Comparison of ENCODE assay signal across 12 cellular contexts in the genomic region with DNA sequence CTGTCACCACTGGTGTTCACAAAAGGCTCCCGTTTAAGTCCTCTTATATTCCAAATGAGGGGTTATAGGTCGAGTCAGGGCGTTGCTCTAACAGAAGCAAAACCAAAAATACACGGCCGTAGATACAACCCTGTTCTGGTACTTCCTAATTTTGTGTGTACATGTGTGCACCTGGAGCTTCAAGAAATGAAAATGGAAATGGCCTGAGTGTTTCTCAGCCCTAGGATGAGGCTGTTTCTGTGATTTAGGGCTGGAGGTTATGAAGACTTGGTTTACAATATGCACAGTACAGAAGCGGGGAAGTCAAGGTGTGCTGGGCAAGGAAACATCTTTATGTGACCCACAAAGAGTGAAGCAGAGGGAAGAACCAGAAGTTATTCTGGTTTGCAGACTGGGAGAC.
A peak's percentile ranks its signal among the peaks of the same experiment; 100 is the strongest.
DNase-seq lines count a peak whose midpoint lies in the region; ATAC-seq and TF ChIP-seq lines count a peak whose summit lies in the region.
"Had no signal": no experiment of that assay in that cellular context is flagged by ENCODE, and none has a peak within 500 bp of the region (broad histone marks: within the 10 kb centered on the region; RNA-seq: fewer than 3 reads in every experiment).

No MANE protein-coding gene starts in this region.

- CTCF ChIA-PET in activated B cell treated with CpG ODN at 0.5 μM for 24 hours (lab: Charles Lee), result interaction anchor here (0.8 to 8.6 kb wide), 7 partner anchors 9 to 171 kb away, joined by 3 to 159 read pairs (median 3); no protein-coding TSS in a partner anchor

- no peaks in the 10 kb centered on the region for H3K27me3 Mint-ChIP-seq in activated B cell treated with CpG ODN at 0.5 μM for 24 hours

- DNase-seq in activated CD8-positive, alpha-beta memory T cell treated with anti-CD3 and anti-CD28 coated beads for 24 hours, result peak; percentile 51
- DNase-seq in activated CD8-positive, alpha-beta memory T cell treated with anti-CD3 and anti-CD28 coated beads, Interleukin-2, amount 50 U/mL, for 48 hours, result no peak
- DNase-seq in activated B cell treated with CpG ODN at 0.5 μM for 24 hours, result no peak
- no peak for DNase-seq in putamen (ENCODE audit: low spot score)
- DNase-seq: ACHN, aorta, NCI-H2107 had no signal

- intact Hi-C loops in activated B cell treated with CpG ODN at 0.5 μM for 24 hours (cut with micrococcal nuclease), result loop anchor here (2.0 kb wide), 2 partner anchors 33 to 51 kb away; no protein-coding TSS in a partner anchor

- H3K9me3 Mint-ChIP-seq in activated B cell treated with CpG ODN at 0.5 μM for 24 hours, result no peaks in the 10 kb centered on the region

- H3K27ac Mint-ChIP-seq in activated B cell treated with CpG ODN at 0.5 μM for 24 hours, result peak overlapping the region; percentile 63

- POLR2A ChIA-PET in activated B cell treated with CpG ODN at 0.5 μM for 24 hours (lab: Charles Lee), result interaction anchor here (0.5 to 4.0 kb wide), 18 partner anchors 10 to 891 kb away, joined by 3 to 26 read pairs (median 4); a partner anchor contains a TSS

- H3K4me1 ChIP-seq in neutrophil (ENCODE audit: control insufficient read depth in 1 of 2, insufficient read depth in 1 of 2, low read depth in 1 of 2, low read length in 1 of 2), result peaks cover 55 to 67% of the 10 kb centered on the region in 2 experiments

- H3K36me3 Mint-ChIP-seq in activated B cell treated with CpG ODN at 0.5 μM for 24 hours (ENCODE audit: low read depth), result no peaks in the 10 kb centered on the region

- peaks cover 91% of the 10 kb centered on the region for H3K4me1 Mint-ChIP-seq in activated B cell treated with CpG ODN at 0.5 μM for 24 hours

- no peaks in the 10 kb centered on the region for H3K27me3 ChIP-seq in neutrophil

- no peak overlapping the region for H3K4me3 ChIP-seq in neutrophil (ENCODE audit: low read depth in 1 of 2, low read length in 1 of 2)
- H3K4me3 ChIP-seq: prostate gland had no signal

- no peaks in the 10 kb centered on the region for H3K9me3 ChIP-seq in neutrophil
- H3K9me3 ChIP-seq: prostate gland had no signal

- no peaks in the 10 kb centered on the region for H3K36me3 ChIP-seq in neutrophil
- H3K36me3 ChIP-seq: prostate gland had no signal

- H3K27ac ChIP-seq in neutrophil, result peak overlapping the region; percentile 77

- peak overlapping the region; percentile 65 for H3K4me3 Mint-ChIP-seq in activated B cell treated with CpG ODN at 0.5 μM for 24 hours

- no peak for TF ChIP-seq CTCF in activated B cell treated with CpG ODN at 0.5 μM for 24 hours (IDR thresholded peaks at IDR 0.05)
- TF ChIP-seq CTCF in neutrophil (IDR thresholded peaks at IDR 0.05), result no peak

- ATAC-seq in HG03025 (IDR thresholded peaks at IDR 0.05; ENCODE audit: low FRiP score, unreplicated experiment) (peak; percentile 40), activated B cell treated with CpG ODN at 0.5 μM for 24 hours (ENCODE audit: low read depth) (peak; percentile 19), GM18873 (IDR thresholded peaks at IDR 0.05; ENCODE audit: low FRiP score, unreplicated experiment) (no peak), GM19455 (IDR thresholded peaks at IDR 0.05; ENCODE audit: unreplicated experiment) (no peak)

Comparison
In these comparisons a context has a peak if more than half of its experiments do, and no peak if none do; other contexts are left out.
1. ATAC-seq: peak in HG03025 (single experiment) and activated B cell treated with CpG ODN at 0.5 μM for 24 hours (single experiment); none in GM18873 (single experiment) and GM19455 (single experiment).